18 cellular contexts compared by ENCODE assay signal in genomic region chr10:12825255-12825654, GRCh38.
A peak's percentile ranks its signal among the peaks of the same experiment; 100 is the strongest.
DNase-seq lines count a peak whose midpoint lies in the region; ATAC-seq and TF ChIP-seq lines count a peak whose summit lies in the region.
"Had no signal": no experiment of that assay in that cellular context is flagged by ENCODE, and none has a peak within 500 bp of the region (broad histone marks: within the 10 kb centered on the region; RNA-seq: fewer than 3 reads in every experiment).

No MANE protein-coding gene starts in this region.

- no peak for TF ChIP-seq CTCF in A673 (conservative IDR thresholded peaks at IDR 0.05; ENCODE audit: low read depth, low read length)

- H3K36me3 ChIP-seq in A673 (ENCODE audit: insufficient read depth, low read length, poor library complexity, severe bottlenecking) (no peaks in the 10 kb centered on the region), adipocyte (ENCODE audit: control insufficient read depth, insufficient read depth, low read length, severe bottlenecking) (no peaks in the 10 kb centered on the region)

- H3K9me3 ChIP-seq in A673 (ENCODE audit: low read depth, low read length, poor library complexity, severe bottlenecking): no peaks in the 10 kb centered on the region
- no peaks in the 10 kb centered on the region for H3K9me3 ChIP-seq in adipocyte (ENCODE audit: control insufficient read depth, low read length)
- H3K9me3 ChIP-seq: BLaER1 treated with 17β-estradiol and CSF1 and Interleukin-3, amounts not matched to agents 10 nM and 100 nM had no signal

- H3K4me3 ChIP-seq in A673 (ENCODE audit: low read depth, low read length, poor library complexity, severe bottlenecking): no peak overlapping the region
- no peak overlapping the region for H3K4me3 ChIP-seq in adipocyte (ENCODE audit: low read length)
- H3K4me3 ChIP-seq: BLaER1 treated with 17β-estradiol and CSF1 and Interleukin-3, amounts not matched to agents 10 nM and 100 nM had no signal

- POLR2A ChIA-PET in A673 (lab: Charles Lee; ENCODE audit: low non-redundant PET): no interaction called here

- H3K4me1 ChIP-seq in A673 (ENCODE audit: insufficient read depth, low read length, poor library complexity, severe bottlenecking) (peaks cover 13% of the 10 kb centered on the region), adipocyte (ENCODE audit: control insufficient read depth, insufficient read depth, low read length) (no peaks in the 10 kb centered on the region)

- peak; percentile 37 for DNase-seq in A673 (ENCODE audit: low spot score)
- peak; percentile 62 for DNase-seq in adipocyte (ENCODE audit: low read depth)
- DNase-seq in fibroblast of peridontal ligament (ENCODE audit: extremely low read depth): peak; percentile 2
- peak; percentile 10 for DNase-seq in non-pigmented ciliary epithelial cell (ENCODE audit: low read depth)
- no peak for DNase-seq in NCI-H2227 treated with DMSO at 0.1 percent for 48 hours (lab: John Stamatoyannopoulos, UW)
- DNase-seq: CD8-positive, alpha-beta memory T cell; DMS53; H9; MM.1S; NCI-H1092; NCI-H146; NCI-H2081; NCI-H748 treated with DMSO at 0.1 percent for 48 hours; NK-92 treated with Interleukin-12 subunit alpha and Interleukin-12 subunit beta, amount 100 ng/mL, for 24 hours had no signal

- no peaks in the 10 kb centered on the region for H3K27me3 ChIP-seq in A673 (replicated peaks; ENCODE audit: insufficient read depth, low read depth, low read length, poor library complexity)
- no peaks in the 10 kb centered on the region for H3K27me3 ChIP-seq in adipocyte (replicated peaks; ENCODE audit: control insufficient read depth, insufficient read depth, low read length)
- H3K27me3 ChIP-seq: BLaER1 treated with 17β-estradiol and CSF1 and Interleukin-3, amounts not matched to agents 10 nM and 100 nM had no signal

- intact Hi-C loops in A673 (cut with micrococcal nuclease; ENCODE audit: unreplicated experiment): no loop called here

- CTCF ChIA-PET in A673 (lab: Charles Lee): no interaction called here

- ATAC-seq in HG02759 (IDR thresholded peaks at IDR 0.05; ENCODE audit: unreplicated experiment) (no peak), HG03521 (IDR thresholded peaks at IDR 0.05; ENCODE audit: unreplicated experiment) (no peak)
- ATAC-seq: Right ventricle myocardium inferior had no signal

- no TSS peak for BruUV-seq in A673 (replicated peaks; lab: Mats Ljungman, UMichigan)

- peak overlapping the region; percentile 57 for H3K27ac ChIP-seq in A673 (ENCODE audit: low read depth, low read length, poor library complexity, severe bottlenecking)
- H3K27ac ChIP-seq: BLaER1 treated with 17β-estradiol and CSF1 and Interleukin-3, amounts not matched to agents 10 nM and 100 nM had no signal

- no peak overlapping the region for H3K9ac ChIP-seq in adipocyte (ENCODE audit: low read length)
- H3K9ac ChIP-seq: BLaER1 treated with 17β-estradiol and CSF1 and Interleukin-3, amounts not matched to agents 10 nM and 100 nM had no signal
